Comparison of ENCODE assay signal across 1 cellular context in genomic region chr17:6443692-6444572, GRCh38.
A peak's percentile ranks its signal among the peaks of the same experiment; 100 is the strongest.
TF ChIP-seq lines count a peak whose summit lies in the region.

PIMREG (plus strand) TSS chr17:6444455; CDS start chr17:6445111, 656 bp downstream.

TF ChIP-seq in GM12878, 131 proteins besides CTCF, POLR2A, EP300 and RAD21 (continued from another document and continues in another):
- TF ChIP-seq ZNF687 (IDR thresholded peaks at IDR 0.05) (no peak), SKIL (IDR thresholded peaks at IDR 0.05; ENCODE audit: low read depth, poor library complexity, severe bottlenecking) (no peak), ZBED1 (IDR thresholded peaks at IDR 0.05; ENCODE audit: borderline replicate concordance) (no peak), RUNX3 (IDR thresholded peaks at IDR 0.05; ENCODE audit: low read length) (peak; percentile 80), ZBTB40 (IDR thresholded peaks at IDR 0.05; ENCODE audit: borderline replicate concordance) (peak; percentile 33; the same call in 1 of the 2 replicates), RELB (IDR thresholded peaks at IDR 0.05; ENCODE audit: low read depth) (0 out of 2 replicates have a peak, but pooled peaks have one; percentile 15), IRF4 (IDR thresholded peaks at IDR 0.05; ENCODE audit: low read depth, low read length) (no peak), FOXK2 (IDR thresholded peaks at IDR 0.05) (no peak), POLR2AphosphoS2 (IDR thresholded peaks at IDR 0.05; ENCODE audit: low read depth, low read length) (no peak), NFIC (IDR thresholded peaks at IDR 0.05; ENCODE audit: low read depth, low read length) (no peak), KDM1A (IDR thresholded peaks at IDR 0.05; ENCODE audit: borderline replicate concordance) (no peak), KLF5 (IDR thresholded peaks at IDR 0.05; ENCODE audit: partially characterized antibody) (no peak), BCL3 (IDR thresholded peaks at IDR 0.05; ENCODE audit: borderline replicate concordance, insufficient read depth, low read depth, low read length, poor library complexity, severe bottlenecking) (peak; percentile 28), ZZZ3 (IDR thresholded peaks at IDR 0.05; ENCODE audit: control insufficient read depth, insufficient read length, low read depth) (no peak), CHD2 (IDR thresholded peaks at IDR 0.05; ENCODE audit: borderline replicate concordance, low read depth, low read length) (peak; percentile 74), ELK1 (IDR thresholded peaks at IDR 0.05; ENCODE audit: low read depth, low read length) (0 out of 2 replicates have a peak, but pooled peaks have one; percentile 34), MAX (IDR thresholded peaks at IDR 0.05; ENCODE audit: low read depth, low read length) (peak; percentile 88), SIN3A (IDR thresholded peaks at IDR 0.05; ENCODE audit: low read depth, low read length) (peak; percentile 97), STAT1 (conservative IDR thresholded peaks at IDR 0.05) (no peak), CEBPB (IDR thresholded peaks at IDR 0.05; ENCODE audit: borderline replicate concordance in 1 of 2, low read depth in 2 of 2, low read length in 2 of 2) (no peak), NFYA (IDR thresholded peaks at IDR 0.05; ENCODE audit: borderline replicate concordance, low read depth, low read length) (no peak), TAF1 (IDR thresholded peaks at IDR 0.05; ENCODE audit: borderline replicate concordance, low read depth, low read length) (peak; percentile 48; the same call in 1 of the 2 replicates), EGR1 (IDR thresholded peaks at IDR 0.05; ENCODE audit: borderline replicate concordance in 1 of 2, low read depth in 2 of 2, low read length in 2 of 2) (peak in 1 of 2 experiments; percentile 94; a peak in 2 of 3 replicates), LARP7 (IDR thresholded peaks at IDR 0.05) (peak; percentile 44; the same call in 1 of the 2 replicates), HDAC6 (IDR thresholded peaks at IDR 0.05; ENCODE audit: unreplicated experiment) (no peak), MXI1 (IDR thresholded peaks at IDR 0.05; ENCODE audit: low read depth, low read length) (peak; percentile 71), MYC (IDR thresholded peaks at IDR 0.05; ENCODE audit: insufficient read depth, insufficient read length, insufficient replicate concordance, low read length, severe bottlenecking) (peak; percentile 26), FOS (IDR thresholded peaks at IDR 0.05; ENCODE audit: borderline replicate concordance, extremely low read depth, insufficient read length) (no peak), ZSCAN29 (IDR thresholded peaks at IDR 0.05) (peak; percentile 82), RB1 (IDR thresholded peaks at IDR 0.05; ENCODE audit: borderline replicate concordance) (peak; percentile 50; the same call in 1 of the 2 replicates), IKZF1 (conservative IDR thresholded peaks at IDR 0.05) (peak; percentile 59), SMARCA5 (IDR thresholded peaks at IDR 0.05) (0 out of 2 replicates have a peak, but pooled peaks have one; percentile 15), ETV6 (conservative IDR thresholded peaks at IDR 0.05 in 1 of 2, IDR thresholded peaks at IDR 0.05 in 1 of 2; ENCODE audit: borderline replicate concordance in 1 of 2, low read depth in 1 of 2) (no peak), PRDM15 (CRISPR knock-in tag; IDR thresholded peaks at IDR 0.05) (no peak), ZNF384 (IDR thresholded peaks at IDR 0.05; ENCODE audit: borderline replicate concordance, low read depth, low read length) (no peak), TBL1XR1 (IDR thresholded peaks at IDR 0.05; ENCODE audit: low read depth, low read length) (no peak), GABPA (IDR thresholded peaks at IDR 0.05; ENCODE audit: low read depth) (peak; percentile 79), E2F4 (IDR thresholded peaks at IDR 0.05; ENCODE audit: low read depth, low read length) (peak; percentile 88), SMAD5 (IDR thresholded peaks at IDR 0.05; ENCODE audit: low read depth) (peak; percentile 7; the same call in 1 of the 2 replicates), SMC3 (IDR thresholded peaks at IDR 0.05; ENCODE audit: borderline replicate concordance, low read length) (no peak), CBFB (IDR thresholded peaks at IDR 0.05; ENCODE audit: low read depth) (peak; percentile 80; the same call in 1 of the 2 replicates), MTA2 (IDR thresholded peaks at IDR 0.05; ENCODE audit: low read depth) (0 out of 2 replicates have a peak, but pooled peaks have one; percentile 13)
